In the genomic region with DNA sequence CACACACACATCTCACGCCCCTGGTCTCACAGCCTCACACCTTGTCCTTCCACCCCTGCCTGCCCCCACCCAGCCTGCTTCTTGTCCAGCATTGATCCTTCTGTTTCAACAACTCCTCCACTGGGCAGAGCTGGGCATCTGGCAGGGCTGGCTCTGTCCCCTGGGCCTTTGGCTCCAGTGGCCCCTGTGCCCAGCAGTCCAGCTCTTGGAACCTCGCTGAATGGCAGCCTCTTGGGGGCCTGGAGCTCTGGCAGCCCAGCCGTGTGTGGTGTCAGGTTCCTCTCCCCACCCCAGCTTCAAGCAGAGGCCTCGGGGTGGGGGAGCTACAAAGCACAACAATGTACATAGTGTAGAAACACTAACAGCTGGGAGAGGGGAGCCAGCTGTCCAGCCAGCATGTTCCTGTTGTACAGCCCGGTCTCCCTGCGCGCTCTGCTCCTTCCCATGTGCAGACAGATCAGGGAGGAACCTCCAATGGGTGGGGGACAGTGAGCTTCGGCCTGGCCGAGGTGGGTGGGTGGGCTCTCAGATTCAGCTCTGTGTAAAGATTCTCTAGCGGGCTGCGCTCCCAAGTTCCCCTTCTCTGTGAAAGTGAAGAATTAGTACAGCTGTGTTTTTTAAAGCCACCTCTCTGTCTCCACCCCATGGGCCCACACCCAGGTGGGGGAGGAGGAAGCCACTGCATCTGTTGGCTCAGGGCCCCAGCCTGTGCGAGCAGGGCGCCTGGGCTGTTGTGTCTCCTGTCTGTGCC, we compare ENCODE assay signal across 1 cellular context.
TF ChIP-seq lines count a peak whose summit lies in the region.

No MANE protein-coding gene starts in this region.

TF ChIP-seq in K562, 482 proteins besides CTCF, POLR2A, EP300 and RAD21 (continued from another document):
- TF ChIP-seq, protein P1, sequence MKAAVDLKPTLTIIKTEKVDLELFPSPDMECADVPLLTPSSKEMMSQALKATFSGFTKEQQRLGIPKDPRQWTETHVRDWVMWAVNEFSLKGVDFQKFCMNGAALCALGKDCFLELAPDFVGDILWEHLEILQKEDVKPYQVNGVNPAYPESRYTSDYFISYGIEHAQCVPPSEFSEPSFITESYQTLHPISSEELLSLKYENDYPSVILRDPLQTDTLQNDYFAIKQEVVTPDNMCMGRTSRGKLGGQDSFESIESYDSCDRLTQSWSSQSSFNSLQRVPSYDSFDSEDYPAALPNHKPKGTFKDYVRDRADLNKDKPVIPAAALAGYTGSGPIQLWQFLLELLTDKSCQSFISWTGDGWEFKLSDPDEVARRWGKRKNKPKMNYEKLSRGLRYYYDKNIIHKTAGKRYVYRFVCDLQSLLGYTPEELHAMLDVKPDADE (conservative IDR thresholded peaks at IDR 0.05; ENCODE audit: control insufficient read depth, low read depth, low read length): no peak
- TF ChIP-seq NCOA2 (IDR thresholded peaks at IDR 0.05; ENCODE audit: partially characterized antibody in 2 of 2) (no peak), ZNF561 (CRISPR knock-in tag; conservative IDR thresholded peaks at IDR 0.05) (no peak), SOX6 (IDR thresholded peaks at IDR 0.05) (no peak), PHB2 (IDR thresholded peaks at IDR 0.05; ENCODE audit: low read depth) (no peak), NR2F6 (CRISPR knock-in tag; IDR thresholded peaks at IDR 0.05) (no peak), ZNF143 (CRISPR knock-in tag; IDR thresholded peaks at IDR 0.05) (no peak), ZNF444 (CRISPR knock-in tag; IDR thresholded peaks at IDR 0.05) (no peak), RCOR1 (IDR thresholded peaks at IDR 0.05; ENCODE audit: borderline replicate concordance in 1 of 2, low read depth in 2 of 2, low read length in 2 of 2) (peak in 1 of 2 experiments; percentile 43; a peak in 1 of 4 replicates), ZFP36 (IDR thresholded peaks at IDR 0.05; ENCODE audit: low read depth, low read length, partially characterized antibody) (peak; percentile 27), KDM2B (CRISPR knock-in tag; IDR thresholded peaks at IDR 0.05) (no peak), NRF1 (conservative IDR thresholded peaks at IDR 0.05 in 1 of 2, IDR thresholded peaks at IDR 0.05 in 1 of 2) (peak in 1 of 2 experiments; percentile 15; a peak in 1 of 4 replicates), ZNF217 (CRISPR knock-in tag; IDR thresholded peaks at IDR 0.05) (no peak), ETV5 (CRISPR knock-in tag; IDR thresholded peaks at IDR 0.05; ENCODE audit: low read depth) (no peak), HOXB6 (CRISPR knock-in tag; IDR thresholded peaks at IDR 0.05; ENCODE audit: borderline replicate concordance) (no peak), EGR1 (conservative IDR thresholded peaks at IDR 0.05) (no peak), ZKSCAN1 (IDR thresholded peaks at IDR 0.05; ENCODE audit: low read depth, low read length) (no peak), ZNF79 (CRISPR knock-in tag; IDR thresholded peaks at IDR 0.05; ENCODE audit: low read depth) (no peak), JUND (IDR thresholded peaks at IDR 0.05; ENCODE audit: borderline replicate concordance, low read depth, low read length) (peak; percentile 39; the same call in 1 of the 2 replicates), JUND (tag; IDR thresholded peaks at IDR 0.05; ENCODE audit: borderline replicate concordance, low read depth, low read length) (peak; percentile 30; the same call in 1 of the 3 replicates), NCOA6 (IDR thresholded peaks at IDR 0.05) (no peak), JUN (IDR thresholded peaks at IDR 0.05; ENCODE audit: borderline replicate concordance, low read depth, low read length) (no peak), JUN (CRISPR knock-in tag; IDR thresholded peaks at IDR 0.05; ENCODE audit: borderline replicate concordance) (no peak), RBM17 (IDR thresholded peaks at IDR 0.05; ENCODE audit: borderline replicate concordance, low read depth, low read length) (no peak), JUNB (CRISPR knock-in tag; conservative IDR thresholded peaks at IDR 0.05) (no peak), LEF1 (IDR thresholded peaks at IDR 0.05) (no peak), ATF7 (IDR thresholded peaks at IDR 0.05) (0 out of 2 replicates have a peak, but pooled peaks have one; percentile 40), CTBP1 (IDR thresholded peaks at IDR 0.05; ENCODE audit: borderline replicate concordance) (peak; percentile 43; the same call in 1 of the 2 replicates), EHMT2 (IDR thresholded peaks at IDR 0.05) (no peak), POLR2G (IDR thresholded peaks at IDR 0.05; ENCODE audit: low read depth, low read length) (0 out of 2 replicates have a peak, but pooled peaks have one; percentile 9), ZNF212 (CRISPR knock-in tag; IDR thresholded peaks at IDR 0.05) (no peak), ZNF174 (CRISPR knock-in tag; IDR thresholded peaks at IDR 0.05) (no peak)
- TF ChIP-seq, protein P2, sequence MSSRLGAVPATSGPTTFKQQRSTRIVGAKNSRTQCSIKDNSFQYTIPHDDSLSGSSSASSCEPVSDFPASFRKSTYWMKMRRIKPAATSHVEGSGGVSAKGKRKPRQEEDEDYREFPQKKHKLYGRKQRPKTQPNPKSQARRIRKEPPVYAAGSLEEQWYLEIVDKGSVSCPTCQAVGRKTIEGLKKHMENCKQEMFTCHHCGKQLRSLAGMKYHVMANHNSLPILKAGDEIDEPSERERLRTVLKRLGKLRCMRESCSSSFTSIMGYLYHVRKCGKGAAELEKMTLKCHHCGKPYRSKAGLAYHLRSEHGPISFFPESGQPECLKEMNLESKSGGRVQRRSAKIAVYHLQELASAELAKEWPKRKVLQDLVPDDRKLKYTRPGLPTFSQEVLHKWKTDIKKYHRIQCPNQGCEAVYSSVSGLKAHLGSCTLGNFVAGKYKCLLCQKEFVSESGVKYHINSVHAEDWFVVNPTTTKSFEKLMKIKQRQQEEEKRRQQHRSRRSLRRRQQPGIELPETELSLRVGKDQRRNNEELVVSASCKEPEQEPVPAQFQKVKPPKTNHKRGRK (tag; IDR thresholded peaks at IDR 0.05): no peak
- TF ChIP-seq, protein P3, sequence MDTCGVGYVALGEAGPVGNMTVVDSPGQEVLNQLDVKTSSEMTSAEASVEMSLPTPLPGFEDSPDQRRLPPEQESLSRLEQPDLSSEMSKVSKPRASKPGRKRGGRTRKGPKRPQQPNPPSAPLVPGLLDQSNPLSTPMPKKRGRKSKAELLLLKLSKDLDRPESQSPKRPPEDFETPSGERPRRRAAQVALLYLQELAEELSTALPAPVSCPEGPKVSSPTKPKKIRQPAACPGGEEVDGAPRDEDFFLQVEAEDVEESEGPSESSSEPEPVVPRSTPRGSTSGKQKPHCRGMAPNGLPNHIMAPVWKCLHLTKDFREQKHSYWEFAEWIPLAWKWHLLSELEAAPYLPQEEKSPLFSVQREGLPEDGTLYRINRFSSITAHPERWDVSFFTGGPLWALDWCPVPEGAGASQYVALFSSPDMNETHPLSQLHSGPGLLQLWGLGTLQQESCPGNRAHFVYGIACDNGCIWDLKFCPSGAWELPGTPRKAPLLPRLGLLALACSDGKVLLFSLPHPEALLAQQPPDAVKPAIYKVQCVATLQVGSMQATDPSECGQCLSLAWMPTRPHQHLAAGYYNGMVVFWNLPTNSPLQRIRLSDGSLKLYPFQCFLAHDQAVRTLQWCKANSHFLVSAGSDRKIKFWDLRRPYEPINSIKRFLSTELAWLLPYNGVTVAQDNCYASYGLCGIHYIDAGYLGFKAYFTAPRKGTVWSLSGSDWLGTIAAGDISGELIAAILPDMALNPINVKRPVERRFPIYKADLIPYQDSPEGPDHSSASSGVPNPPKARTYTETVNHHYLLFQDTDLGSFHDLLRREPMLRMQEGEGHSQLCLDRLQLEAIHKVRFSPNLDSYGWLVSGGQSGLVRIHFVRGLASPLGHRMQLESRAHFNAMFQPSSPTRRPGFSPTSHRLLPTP (IDR thresholded peaks at IDR 0.05; ENCODE audit: borderline replicate concordance, extremely low read depth, insufficient read length): no peak
- TF ChIP-seq, protein P4, sequence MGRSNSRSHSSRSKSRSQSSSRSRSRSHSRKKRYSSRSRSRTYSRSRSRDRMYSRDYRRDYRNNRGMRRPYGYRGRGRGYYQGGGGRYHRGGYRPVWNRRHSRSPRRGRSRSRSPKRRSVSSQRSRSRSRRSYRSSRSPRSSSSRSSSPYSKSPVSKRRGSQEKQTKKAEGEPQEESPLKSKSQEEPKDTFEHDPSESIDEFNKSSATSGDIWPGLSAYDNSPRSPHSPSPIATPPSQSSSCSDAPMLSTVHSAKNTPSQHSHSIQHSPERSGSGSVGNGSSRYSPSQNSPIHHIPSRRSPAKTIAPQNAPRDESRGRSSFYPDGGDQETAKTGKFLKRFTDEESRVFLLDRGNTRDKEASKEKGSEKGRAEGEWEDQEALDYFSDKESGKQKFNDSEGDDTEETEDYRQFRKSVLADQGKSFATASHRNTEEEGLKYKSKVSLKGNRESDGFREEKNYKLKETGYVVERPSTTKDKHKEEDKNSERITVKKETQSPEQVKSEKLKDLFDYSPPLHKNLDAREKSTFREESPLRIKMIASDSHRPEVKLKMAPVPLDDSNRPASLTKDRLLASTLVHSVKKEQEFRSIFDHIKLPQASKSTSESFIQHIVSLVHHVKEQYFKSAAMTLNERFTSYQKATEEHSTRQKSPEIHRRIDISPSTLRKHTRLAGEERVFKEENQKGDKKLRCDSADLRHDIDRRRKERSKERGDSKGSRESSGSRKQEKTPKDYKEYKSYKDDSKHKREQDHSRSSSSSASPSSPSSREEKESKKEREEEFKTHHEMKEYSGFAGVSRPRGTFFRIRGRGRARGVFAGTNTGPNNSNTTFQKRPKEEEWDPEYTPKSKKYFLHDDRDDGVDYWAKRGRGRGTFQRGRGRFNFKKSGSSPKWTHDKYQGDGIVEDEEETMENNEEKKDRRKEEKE (IDR thresholded peaks at IDR 0.05; ENCODE audit: borderline replicate concordance in 1 of 2, control insufficient read depth in 1 of 2, low read depth in 2 of 2, low read length in 1 of 2): no peak
- TF ChIP-seq, protein P5, sequence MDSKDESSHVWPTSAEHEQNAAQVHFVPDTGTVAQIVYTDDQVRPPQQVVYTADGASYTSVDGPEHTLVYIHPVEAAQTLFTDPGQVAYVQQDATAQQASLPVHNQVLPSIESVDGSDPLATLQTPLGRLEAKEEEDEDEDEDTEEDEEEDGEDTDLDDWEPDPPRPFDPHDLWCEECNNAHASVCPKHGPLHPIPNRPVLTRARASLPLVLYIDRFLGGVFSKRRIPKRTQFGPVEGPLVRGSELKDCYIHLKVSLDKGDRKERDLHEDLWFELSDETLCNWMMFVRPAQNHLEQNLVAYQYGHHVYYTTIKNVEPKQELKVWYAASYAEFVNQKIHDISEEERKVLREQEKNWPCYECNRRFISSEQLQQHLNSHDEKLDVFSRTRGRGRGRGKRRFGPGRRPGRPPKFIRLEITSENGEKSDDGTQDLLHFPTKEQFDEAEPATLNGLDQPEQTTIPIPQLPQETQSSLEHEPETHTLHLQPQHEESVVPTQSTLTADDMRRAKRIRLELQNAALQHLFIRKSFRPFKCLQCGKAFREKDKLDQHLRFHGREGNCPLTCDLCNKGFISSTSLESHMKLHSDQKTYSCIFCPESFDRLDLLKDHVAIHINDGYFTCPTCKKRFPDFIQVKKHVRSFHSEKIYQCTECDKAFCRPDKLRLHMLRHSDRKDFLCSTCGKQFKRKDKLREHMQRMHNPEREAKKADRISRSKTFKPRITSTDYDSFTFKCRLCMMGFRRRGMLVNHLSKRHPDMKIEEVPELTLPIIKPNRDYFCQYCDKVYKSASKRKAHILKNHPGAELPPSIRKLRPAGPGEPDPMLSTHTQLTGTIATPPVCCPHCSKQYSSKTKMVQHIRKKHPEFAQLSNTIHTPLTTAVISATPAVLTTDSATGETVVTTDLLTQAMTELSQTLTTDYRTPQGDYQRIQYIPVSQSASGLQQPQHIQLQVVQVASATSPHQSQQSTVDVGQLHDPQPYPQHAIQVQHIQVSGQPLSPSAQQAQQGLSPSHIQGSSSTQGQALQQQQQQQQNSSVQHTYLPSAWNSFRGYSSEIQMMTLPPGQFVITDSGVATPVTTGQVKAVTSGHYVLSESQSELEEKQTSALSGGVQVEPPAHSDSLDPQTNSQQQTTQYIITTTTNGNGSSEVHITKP (IDR thresholded peaks at IDR 0.05; ENCODE audit: partially characterized antibody): no peak
- TF ChIP-seq, protein P6, sequence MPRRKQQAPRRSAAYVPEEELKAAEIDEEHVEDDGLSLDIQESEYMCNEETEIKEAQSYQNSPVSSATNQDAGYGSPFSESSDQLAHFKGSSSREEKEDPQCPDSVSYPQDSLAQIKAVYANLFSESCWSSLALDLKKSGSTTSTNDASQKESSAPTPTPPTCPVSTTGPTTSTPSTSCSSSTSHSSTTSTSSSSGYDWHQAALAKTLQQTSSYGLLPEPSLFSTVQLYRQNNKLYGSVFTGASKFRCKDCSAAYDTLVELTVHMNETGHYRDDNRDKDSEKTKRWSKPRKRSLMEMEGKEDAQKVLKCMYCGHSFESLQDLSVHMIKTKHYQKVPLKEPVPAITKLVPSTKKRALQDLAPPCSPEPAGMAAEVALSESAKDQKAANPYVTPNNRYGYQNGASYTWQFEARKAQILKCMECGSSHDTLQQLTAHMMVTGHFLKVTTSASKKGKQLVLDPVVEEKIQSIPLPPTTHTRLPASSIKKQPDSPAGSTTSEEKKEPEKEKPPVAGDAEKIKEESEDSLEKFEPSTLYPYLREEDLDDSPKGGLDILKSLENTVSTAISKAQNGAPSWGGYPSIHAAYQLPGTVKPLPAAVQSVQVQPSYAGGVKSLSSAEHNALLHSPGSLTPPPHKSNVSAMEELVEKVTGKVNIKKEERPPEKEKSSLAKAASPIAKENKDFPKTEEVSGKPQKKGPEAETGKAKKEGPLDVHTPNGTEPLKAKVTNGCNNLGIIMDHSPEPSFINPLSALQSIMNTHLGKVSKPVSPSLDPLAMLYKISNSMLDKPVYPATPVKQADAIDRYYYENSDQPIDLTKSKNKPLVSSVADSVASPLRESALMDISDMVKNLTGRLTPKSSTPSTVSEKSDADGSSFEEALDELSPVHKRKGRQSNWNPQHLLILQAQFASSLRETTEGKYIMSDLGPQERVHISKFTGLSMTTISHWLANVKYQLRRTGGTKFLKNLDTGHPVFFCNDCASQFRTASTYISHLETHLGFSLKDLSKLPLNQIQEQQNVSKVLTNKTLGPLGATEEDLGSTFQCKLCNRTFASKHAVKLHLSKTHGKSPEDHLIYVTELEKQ (CRISPR knock-in tag; IDR thresholded peaks at IDR 0.05): no peak
- TF ChIP-seq, protein P7, sequence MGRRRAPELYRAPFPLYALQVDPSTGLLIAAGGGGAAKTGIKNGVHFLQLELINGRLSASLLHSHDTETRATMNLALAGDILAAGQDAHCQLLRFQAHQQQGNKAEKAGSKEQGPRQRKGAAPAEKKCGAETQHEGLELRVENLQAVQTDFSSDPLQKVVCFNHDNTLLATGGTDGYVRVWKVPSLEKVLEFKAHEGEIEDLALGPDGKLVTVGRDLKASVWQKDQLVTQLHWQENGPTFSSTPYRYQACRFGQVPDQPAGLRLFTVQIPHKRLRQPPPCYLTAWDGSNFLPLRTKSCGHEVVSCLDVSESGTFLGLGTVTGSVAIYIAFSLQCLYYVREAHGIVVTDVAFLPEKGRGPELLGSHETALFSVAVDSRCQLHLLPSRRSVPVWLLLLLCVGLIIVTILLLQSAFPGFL (CRISPR knock-in tag; IDR thresholded peaks at IDR 0.05): no peak
